1 cellular context compared by ENCODE assay signal in genomic region chr10:52172581-52172980, GRCh38.
TF ChIP-seq lines count a peak whose summit lies in the region.

No MANE protein-coding gene starts in this region.

TF ChIP-seq in IMR-90, 13 proteins besides CTCF, POLR2A, EP300 and RAD21:
- TF ChIP-seq FOS (IDR thresholded peaks at IDR 0.05; ENCODE audit: low read depth, low read length), result no peak
- no peak for TF ChIP-seq ELK1 (IDR thresholded peaks at IDR 0.05; ENCODE audit: borderline replicate concordance, low read depth, low read length)
TF ChIP-seq in IMR-90: peak in this region for 0.
